21 cellular contexts compared by ENCODE assay signal in the genomic region with DNA sequence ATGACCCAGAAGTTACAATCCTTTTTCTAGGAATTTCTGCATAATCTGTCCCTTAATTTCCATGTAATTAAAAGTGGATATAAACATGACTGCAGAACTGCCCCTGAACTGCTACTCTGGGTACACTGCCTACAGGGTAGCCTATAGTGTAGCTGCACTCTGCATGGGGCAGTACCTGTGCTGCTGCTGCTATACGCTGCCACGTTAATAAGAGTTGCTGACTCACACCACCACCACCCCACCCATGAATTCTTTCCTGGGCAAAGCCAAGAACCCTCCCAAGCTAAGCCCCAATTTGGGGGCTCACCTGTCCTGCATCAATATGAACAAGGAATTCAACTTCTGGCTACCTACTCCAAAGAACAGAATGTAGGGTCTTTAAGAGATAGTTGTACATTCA. TPM values are rescaled to one million over a fixed set of nuclear protein-coding genes. Genes with fewer than 3 reads are reported as not detected.
DNase-seq lines count a peak whose midpoint lies in the region; ATAC-seq, FAIRE-seq and TF ChIP-seq lines count a peak whose summit lies in the region.
"Had no signal": no experiment of that assay in that cellular context is flagged by ENCODE, and none has a peak within 500 bp of the region (broad histone marks: within the 10 kb centered on the region; RNA-seq: fewer than 3 reads in every experiment).

No MANE protein-coding gene starts in this region.

- H3K4me1 ChIP-seq in GM23338 (ENCODE audit: insufficient read depth), result peaks cover 30% of the 10 kb centered on the region
- H3K4me1 ChIP-seq in GM12878 (ENCODE audit: control insufficient read depth, insufficient read depth, low read length), result peaks cover 14% of the 10 kb centered on the region
- peaks cover 2% of the 10 kb centered on the region for H3K4me1 ChIP-seq in mesenchymal stem cell (ENCODE audit: control insufficient read depth, insufficient read depth, low read depth, low read length)
- H3K4me1 ChIP-seq in sigmoid colon, result peaks cover 0 to 14% (median 7%) of the 10 kb centered on the region in 4 donors
- peaks cover 4% of the 10 kb centered on the region for H3K4me1 ChIP-seq in MM.1S (ENCODE audit: low read length)

- TF ChIP-seq EP300 in GM12878 (IDR thresholded peaks at IDR 0.05; ENCODE audit: borderline replicate concordance in 1 of 2, control insufficient read depth in 1 of 2, low read depth in 2 of 2, low read length in 2 of 2) (no peak), sigmoid colon (IDR thresholded peaks at IDR 0.05) (no peak)

- in situ Hi-C loops in GM12878 (cut with MboI), result no loop called here

- H2AFZ ChIP-seq in GM23338 (no peak overlapping the region), GM12878 (ENCODE audit: control insufficient read depth, low read depth, low read length) (no peak overlapping the region), mesenchymal stem cell (ENCODE audit: low read depth, low read length) (no peak overlapping the region), MM.1S (ENCODE audit: low read length) (no peak overlapping the region)
- H2AFZ ChIP-seq: GM23248 had no signal

- no peak overlapping the region for H3K18ac ChIP-seq in mesenchymal stem cell (ENCODE audit: low read depth in 1 of 2, low read length in 2 of 2)

- no peak overlapping the region for H2BK15ac ChIP-seq in mesenchymal stem cell (ENCODE audit: low read depth, poor library complexity, severe bottlenecking)

- H3K4me3 Mint-ChIP-seq in GM23338, result no peak overlapping the region

- SMC1A ChIA-PET in GM12878 (lab: Charles Lee; ENCODE audit: uncharacterized antibody, unreplicated experiment), result no interaction called here

- peaks cover 20% of the 10 kb centered on the region for H3K79me1 ChIP-seq in mesenchymal stem cell (replicated peaks; ENCODE audit: low read length, poor library complexity, severe bottlenecking)

- RAD21 ChIA-PET in GM12878 (lab: Charles Lee; ENCODE audit: unreplicated experiment), result no interaction called here

- H3F3A ChIP-seq in GM23338 (replicated peaks; ENCODE audit: low read depth) (no peaks in the 10 kb centered on the region), MM.1S (ENCODE audit: insufficient read depth, low read length) (no peaks in the 10 kb centered on the region; the same call in 1 of the 2 replicates)

- peaks cover 44% of the 10 kb centered on the region for H3K4me1 Mint-ChIP-seq in GM23338

- H3K9ac ChIP-seq in GM12878 (ENCODE audit: control insufficient read depth, insufficient read depth, low read length) (no peak overlapping the region), mesenchymal stem cell (ENCODE audit: low read length) (no peak overlapping the region), MM.1S (ENCODE audit: low read length) (no peak overlapping the region)
- H3K9ac ChIP-seq: GM23248 had no signal

- no peak overlapping the region for H3K27ac ChIP-seq in GM23338 (ENCODE audit: low read depth)
- H3K27ac ChIP-seq in GM12878 (ENCODE audit: control insufficient read depth, insufficient read depth), result no peak overlapping the region
- H3K27ac ChIP-seq in epithelial cell of prostate, result peak overlapping the region; percentile 84
- no peak overlapping the region for H3K27ac ChIP-seq in mesenchymal stem cell (ENCODE audit: low read length, poor library complexity, severe bottlenecking)
- no peak overlapping the region for H3K27ac ChIP-seq in sigmoid colon
- no peak overlapping the region for H3K27ac ChIP-seq in substantia nigra (ENCODE audit: low read depth, low read length, poor library complexity, severe bottlenecking)
- no peak overlapping the region for H3K27ac ChIP-seq in MM.1S (ENCODE audit: low read length)
- H3K27ac ChIP-seq: GM23248 had no signal

- CTCF ChIA-PET in GM12878 (lab: Yijun Ruan, JAX), result no interaction called here

- H2BK5ac ChIP-seq in mesenchymal stem cell (ENCODE audit: low read depth, low read length, poor library complexity, severe bottlenecking), result no peak overlapping the region

- no TSS peak for BruUV-seq in GM12878 (replicated peaks; lab: Mats Ljungman, UMichigan)

- H3K4me2 ChIP-seq in GM23338 (no peak overlapping the region), GM12878 (ENCODE audit: control insufficient read depth, insufficient read depth) (no peak overlapping the region), mesenchymal stem cell (ENCODE audit: low read length, poor library complexity, severe bottlenecking) (no peak overlapping the region), MM.1S (ENCODE audit: low read depth, low read length) (no peak overlapping the region)

- no peaks in the 10 kb centered on the region; the same call in 2 of the 3 replicates for H3K9me3 Mint-ChIP-seq in GM23338

- TF ChIP-seq CTCF in GM23338 (conservative IDR thresholded peaks at IDR 0.05; ENCODE audit: low read depth in 2 of 2), result no peak
- no peak for TF ChIP-seq CTCF in GM12878 (IDR thresholded peaks at IDR 0.05 in 2 of 3, conservative IDR thresholded peaks at IDR 0.05 in 1 of 3; ENCODE audit: control insufficient read depth in 2 of 3, extremely low read depth in 1 of 3, insufficient read depth in 1 of 3, low read depth in 3 of 3, low read length in 3 of 3)
- TF ChIP-seq CTCF in sigmoid colon (IDR thresholded peaks at IDR 0.05), result no peak
- no peak for TF ChIP-seq CTCF in MM.1S (IDR thresholded peaks at IDR 0.05; ENCODE audit: low read length)

- H3K36me3 ChIP-seq in GM23338 (ENCODE audit: insufficient read depth) (no peaks in the 10 kb centered on the region), GM12878 (ENCODE audit: control insufficient read depth in 2 of 2, insufficient read depth in 2 of 2, low read length in 1 of 2) (peaks cover 0 to 4% of the 10 kb centered on the region in 2 experiments; a peak in 1 of 4 replicates), mesenchymal stem cell (ENCODE audit: control insufficient read depth in 1 of 2, insufficient read depth in 2 of 2, low read depth in 1 of 2, low read length in 2 of 2) (no peaks in the 10 kb centered on the region), sigmoid colon (no peaks in the 10 kb centered on the region), MM.1S (replicated peaks; ENCODE audit: insufficient read depth, low read length) (no peaks in the 10 kb centered on the region)
- H3K36me3 ChIP-seq: MG63 had no signal

- H4K20me1 ChIP-seq in GM23338 (replicated peaks; ENCODE audit: insufficient read depth) (peaks cover 19% of the 10 kb centered on the region; the same call in 1 of the 2 replicates), GM12878 (ENCODE audit: control insufficient read depth, insufficient read depth) (no peaks in the 10 kb centered on the region), MM.1S (ENCODE audit: insufficient read depth, low read length) (no peaks in the 10 kb centered on the region)

- 0 out of 2 replicates have a peak overlapping the region, but pooled peaks have one; percentile 18 for H3K27ac Mint-ChIP-seq in GM23338

- POLR2A ChIA-PET in GM12878 (lab: Charles Lee), result no interaction called here

- no peaks in the 10 kb centered on the region for H3K9me2 ChIP-seq in GM23338 (ENCODE audit: insufficient read depth)
- H3K9me2 ChIP-seq in MM.1S (replicated peaks; ENCODE audit: insufficient read depth, low read length), result no peaks in the 10 kb centered on the region

- DNase-seq in GM23338 (ENCODE audit: low spot score), result no peak
- DNase-seq in GM12878 (ENCODE audit: low read depth, low spot score), result no peak
- DNase-seq in epithelial cell of prostate (ENCODE audit: low read depth, low spot score), result no peak
- no peak for DNase-seq in mesenchymal stem cell
- DNase-seq in sigmoid colon, result no peak
- no peak for DNase-seq in substantia nigra (lab: John Stamatoyannopoulos, UW)
- DNase-seq in MM.1S, result no peak
- DNase-seq: DMS153; GM23248; HCEC 1CT; KG1; MG63; NCI-H1417 treated with DMSO at 0.1 percent for 48 hours; NCI-H187; NCI-H446; NCI-H524 treated with DMSO at 0.1 percent for 48 hours; NCI-H82; NK-92 treated with Interleukin-12 subunit alpha and Interleukin-12 subunit beta, amount 100 ng/mL, for 24 hours; RPMI8226; SHP77 had no signal

- H3K79me2 ChIP-seq in GM23338 (replicated peaks; ENCODE audit: insufficient read depth) (peaks cover 100% of the 10 kb centered on the region), GM12878 (ENCODE audit: control insufficient read depth, insufficient read depth, low read length) (peaks cover 86% of the 10 kb centered on the region), MM.1S (ENCODE audit: low read length) (no peaks in the 10 kb centered on the region)

- H3K9me3 ChIP-seq in GM12878 (replicated peaks; ENCODE audit: control insufficient read depth, insufficient read depth, low read length), result no peaks in the 10 kb centered on the region; the same call in 1 of the 3 replicates
- no peaks in the 10 kb centered on the region for H3K9me3 ChIP-seq in mesenchymal stem cell (ENCODE audit: control insufficient read depth, low read length)
- no peaks in the 10 kb centered on the region for H3K9me3 ChIP-seq in sigmoid colon
- H3K9me3 ChIP-seq in MM.1S (replicated peaks; ENCODE audit: insufficient read depth, low read length), result no peaks in the 10 kb centered on the region
- H3K9me3 ChIP-seq: MG63 had no signal

- peak overlapping the region; percentile 94 for H4K8ac ChIP-seq in mesenchymal stem cell (ENCODE audit: low read length)

- H2BK120ac ChIP-seq in mesenchymal stem cell (ENCODE audit: low read depth, low read length), result no peak overlapping the region

- no peak overlapping the region for H3K4me3 ChIP-seq in GM23338
- no peak overlapping the region for H3K4me3 ChIP-seq in GM12878
- H3K4me3 ChIP-seq in mesenchymal stem cell (ENCODE audit: insufficient read depth in 1 of 2, low read depth in 1 of 2, low read length in 2 of 2), result no peak overlapping the region
- no peak overlapping the region for H3K4me3 ChIP-seq in sigmoid colon
- no peak overlapping the region for H3K4me3 ChIP-seq in MM.1S (ENCODE audit: low read length)
- H3K4me3 ChIP-seq: GM23248, MG63 had no signal

- no peak for TF ChIP-seq POLR2A in GM12878 (IDR thresholded peaks at IDR 0.05; ENCODE audit: low read depth, low read length)
- no peak for TF ChIP-seq POLR2A in sigmoid colon (IDR thresholded peaks at IDR 0.05)

- 82% methylated on average over 2 of the region's 2 CpGs for WGBS in GM12878 (ENCODE audit: insufficient coverage, insufficient replicate concordance, low lambda C conversion rate, missing lambda C conversion rate)
- whole genome bisulfite sequencing in mesenchymal stem cell, result 88% methylated on average over 2 of the region's 2 CpGs
- WGBS in sigmoid colon, 2 donors, result 95 to 98% methylated on average over 2 of the region's 2 CpGs

- H4K91ac ChIP-seq in mesenchymal stem cell (ENCODE audit: low read length), result peak overlapping the region; percentile 15

- H3K27me3 Mint-ChIP-seq in GM23338 (ENCODE audit: insufficient read depth, low read depth, poor library complexity), result no peaks in the 10 kb centered on the region

- peaks cover 30% of the 10 kb centered on the region for H3K36me3 Mint-ChIP-seq in GM23338 (ENCODE audit: low read depth)

- no peak for TF ChIP-seq RAD21 in GM12878 (IDR thresholded peaks at IDR 0.05; ENCODE audit: insufficient read depth, low read depth, low read length)

- H3K27me3 ChIP-seq in GM23338 (ENCODE audit: insufficient read depth) (no peaks in the 10 kb centered on the region), GM12878 (replicated peaks in 1 of 2; ENCODE audit: control insufficient read depth in 2 of 2, insufficient read depth in 2 of 2, low read length in 1 of 2) (no peaks in the 10 kb centered on the region), mesenchymal stem cell (ENCODE audit: control insufficient read depth in 1 of 2, insufficient read depth in 1 of 2, low read length in 2 of 2) (no peaks in the 10 kb centered on the region), sigmoid colon (no peaks in the 10 kb centered on the region), MM.1S (replicated peaks; ENCODE audit: insufficient read depth, low read length) (peaks cover 14% of the 10 kb centered on the region; the same call in 1 of the 2 replicates)
- H3K27me3 ChIP-seq: MG63 had no signal

- no peak overlapping the region for H3K14ac ChIP-seq in mesenchymal stem cell (ENCODE audit: low read length in 2 of 2)

- intact Hi-C loops in GM12878 (cut with micrococcal nuclease; ENCODE audit: unreplicated experiment), result no loop called here
- intact Hi-C loops in sigmoid colon (cut with DNase I), result no loop called here

- H3K23ac ChIP-seq in mesenchymal stem cell (ENCODE audit: low read length in 2 of 2), result no peak overlapping the region

- no peak overlapping the region for H2AK5ac ChIP-seq in mesenchymal stem cell (ENCODE audit: low read length, severe bottlenecking)

- FAIRE-seq in GM12878 (lab: Jason Lieb, UNC), result no peak
- FAIRE-seq: HTR-8/SVneo had no signal

- H2BK12ac ChIP-seq in mesenchymal stem cell (ENCODE audit: low read length in 2 of 2), result no peak overlapping the region

- no peak overlapping the region for H3K4ac ChIP-seq in mesenchymal stem cell (ENCODE audit: low read depth in 1 of 2, low read length in 2 of 2)

- ATAC-seq in GM23338 (peak; percentile 75), GM12878 (peak; percentile 38; the same call in 2 of the 3 replicates)

RNA-seq across cellular contexts. Expression of a gene that starts 13.9 kb away (rescaled TPM):
- 67.1 and 68.6 TPM in 2 replicates for total RNA-seq in GM23338 (2014; rRNA removed; shearing (Covaris generic))
- polyA plus RNA-seq in GM23338 (2016; fragmentation: Nextera tagmentation; extraction: Ambion mirVana) (131 and 135 TPM in 2 replicates), GM12878 (2011; rRNA removed) (31.6 and 54.1 TPM in 2 replicates), GM12878 (2014; fragmentation: Illumina TruSeq; extraction: Trizol) (40.5 and 45.1 TPM in 2 replicates), GM12878 (2014; fragmentation: Nextera tagmentation; extraction: Ambion mirVana) (1 to 10 TPM; 5.6 to 6.6 TPM), GM12878 (2014; rRNA removed) (9.7 and 18.1 TPM in 2 replicates), GM12878 (2016; fragmentation: Nextera tagmentation; extraction: Ambion mirVana) (10 to 100 TPM; 12.7 to 13.4 TPM), sigmoid colon (10 to 100 TPM in 2 of 3 donors, 1 to 10 TPM in 1; 2.1 to 13.2 (median 10.0) TPM)
- total RNA-seq in GM12878 (2013; cell fraction: nucleolus; rRNA removed), result 8.3 and 10.8 TPM in 2 replicates
- total RNA-seq in GM12878 (2014; rRNA removed) (10.6 and 13.8 TPM in 2 replicates), GM12878 (2014; rRNA removed; fragmentation: Illumina TruSeq; extraction: Trizol) (40.6 and 42.2 TPM in 2 replicates), GM12878 (2021) (29.8 and 34.3 TPM in 2 replicates), sigmoid colon (10 to 100 TPM; 58.0 to 83.6 (median 66.9) TPM)
- polyA plus RNA-seq in GM12878 (2011; ENCODE audit: low read depth), result 6.8 TPM
- polyA plus RNA-seq in GM12878 (2011; cell fraction: cytosol; rRNA removed), result 5.1 and 5.4 TPM in 2 replicates
- polyA plus RNA-seq in GM12878 (2011; cell fraction: nucleus; rRNA removed), result 5.7 and 8.7 TPM in 2 replicates
- 17.0 and 25.4 TPM in 2 replicates for polyA plus RNA-seq in GM12878 (2012)
- polyA minus RNA-seq in GM12878 (2011; rRNA and poly(A)+ RNA removed), result 4.6 and 5.6 TPM in 2 replicates
- polyA minus RNA-seq in GM12878 (2011; cell fraction: cytosol; rRNA and poly(A)+ RNA removed), result 10.6 and 11.1 TPM in 2 replicates
- polyA minus RNA-seq in GM12878 (2011; cell fraction: nucleus; rRNA and poly(A)+ RNA removed), result 3.3 and 7.4 TPM in 2 replicates
- polyA plus RNA-seq in mesenchymal stem cell (2013, experiment 1 of 2), result 73.3 TPM
- polyA plus RNA-seq in mesenchymal stem cell (2013, experiment 2 of 2), result 72.7 TPM
